In the genomic region with DNA sequence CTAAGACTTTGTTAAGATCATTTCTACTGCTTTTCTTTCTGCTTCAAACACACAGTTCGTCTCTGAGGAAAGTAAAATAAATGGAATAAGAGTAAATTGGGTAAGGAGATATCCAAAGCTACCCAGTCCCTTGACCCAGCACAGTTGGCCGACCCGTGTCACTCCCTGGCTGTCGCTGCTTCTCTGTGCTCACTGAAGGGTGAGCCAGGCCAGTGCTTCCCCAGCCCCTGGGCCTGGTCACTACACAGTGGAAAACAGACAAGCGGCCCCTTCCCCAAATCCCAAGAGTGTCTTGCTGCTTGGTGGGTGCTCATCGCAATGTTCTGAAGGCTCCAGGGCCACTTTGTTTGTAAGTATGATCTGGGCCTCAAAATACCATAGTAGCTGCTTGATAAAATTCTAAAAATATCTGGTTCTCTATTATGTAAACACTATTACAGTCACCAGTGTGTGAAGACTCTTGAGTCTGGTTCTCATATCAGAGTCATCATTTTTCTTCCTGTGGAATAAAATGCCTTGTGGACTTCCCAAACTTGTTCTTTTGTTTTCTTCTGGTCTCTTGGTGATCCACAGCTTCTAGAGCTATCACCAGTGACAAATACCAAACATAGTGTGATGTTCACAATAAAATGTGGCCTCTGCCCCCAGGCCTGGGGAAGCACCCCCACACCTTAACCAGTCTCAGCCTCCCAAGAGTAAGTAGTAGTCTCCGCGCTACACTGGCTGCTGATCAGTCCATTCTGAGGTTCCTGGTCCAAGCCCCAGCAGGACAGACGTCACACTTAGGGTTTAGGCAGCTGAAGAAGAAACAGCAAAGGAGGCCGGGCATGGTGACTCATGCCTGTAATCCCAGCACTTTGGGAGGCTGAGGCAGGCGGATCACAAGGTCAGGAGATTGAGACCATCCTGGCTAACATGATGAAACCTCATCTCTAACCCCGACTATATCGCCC, we compare ENCODE assay signal across 12 cellular contexts.
DNase-seq lines count a peak whose midpoint lies in the region; ATAC-seq and TF ChIP-seq lines count a peak whose summit lies in the region.
"Had no signal": no experiment of that assay in that cellular context is flagged by ENCODE, and none has a peak within 500 bp of the region (broad histone marks: within the 10 kb centered on the region; RNA-seq: fewer than 3 reads in every experiment).

No MANE protein-coding gene starts in this region.

- H3K4me1 ChIP-seq in psoas muscle (peaks cover 24% of the 10 kb centered on the region), BE2C (no peaks in the 10 kb centered on the region)

- H3K27me3 Mint-ChIP-seq in activated CD4-positive, alpha-beta memory T cell treated with anti-CD3 and anti-CD28 coated beads for 36 hours, result no peaks in the 10 kb centered on the region
- H3K27me3 Mint-ChIP-seq: activated B cell treated with CpG ODN at 0.5 μM for 24 hours; dendritic cell treated with granulocyte-macrophage colony-stimulating factor and Interleukin-4, amounts not matched to agents 40 ng/mL and 50 ng/mL, for 4 days; type B pancreatic cell had no signal

- H3K4me3 ChIP-seq in psoas muscle (no peak overlapping the region), BE2C (ENCODE audit: low read depth, low read length) (no peak overlapping the region)

- H3K36me3 ChIP-seq in psoas muscle (ENCODE audit: insufficient read depth in 1 of 2, low read depth in 1 of 2) (peaks cover 0 to 22% of the 10 kb centered on the region in 2 donors), BE2C (no peaks in the 10 kb centered on the region)

- H3K27me3 ChIP-seq in psoas muscle (ENCODE audit: insufficient read depth in 3 of 3, low read length in 2 of 3) (no peaks in the 10 kb centered on the region), BE2C (no peaks in the 10 kb centered on the region)

- H3K27ac Mint-ChIP-seq in activated CD4-positive, alpha-beta memory T cell treated with anti-CD3 and anti-CD28 coated beads for 36 hours, result peak overlapping the region; percentile 100
- H3K27ac Mint-ChIP-seq: activated B cell treated with CpG ODN at 0.5 μM for 24 hours, type B pancreatic cell had no signal

- peaks cover 47% of the 10 kb centered on the region for H3K4me1 Mint-ChIP-seq in activated CD4-positive, alpha-beta memory T cell treated with anti-CD3 and anti-CD28 coated beads for 36 hours (ENCODE audit: low read depth)

- no peaks in the 10 kb centered on the region for H3K9me3 ChIP-seq in psoas muscle
- no peaks in the 10 kb centered on the region for H3K9me3 ChIP-seq in BE2C

- 69 to 87% (median 70%) methylated on average over 13 of the region's 13 CpGs for WGBS in psoas muscle, 3 donors

- intact Hi-C loops in activated CD4-positive, alpha-beta memory T cell treated with anti-CD3 and anti-CD28 coated beads for 36 hours (cut with micrococcal nuclease), result loop anchor here (1.0 to 10.0 kb wide), 5 partner anchors 8 to 337 kb away; no protein-coding TSS in a partner anchor
- intact Hi-C loops in psoas muscle (cut with DNase I), result no loop called here

- no peak for TF ChIP-seq CTCF in psoas muscle (IDR thresholded peaks at IDR 0.05)
- no peak for TF ChIP-seq CTCF in BE2C (IDR thresholded peaks at IDR 0.05; ENCODE audit: low read depth, low read length)

- no peaks in the 10 kb centered on the region for H3K9me3 Mint-ChIP-seq in activated CD4-positive, alpha-beta memory T cell treated with anti-CD3 and anti-CD28 coated beads for 36 hours
- H3K9me3 Mint-ChIP-seq: activated B cell treated with CpG ODN at 0.5 μM for 24 hours; dendritic cell treated with granulocyte-macrophage colony-stimulating factor and Interleukin-4, amounts not matched to agents 40 ng/mL and 50 ng/mL, for 4 days; type B pancreatic cell had no signal

- CTCF ChIA-PET in activated CD4-positive, alpha-beta memory T cell treated with anti-CD3 and anti-CD28 coated beads for 36 hours (lab: Charles Lee), result interaction anchor here (1.2 to 3.4 kb wide), 4 partner anchors 7 to 104 kb away, joined by 3 to 13 read pairs (median 4); no protein-coding TSS in a partner anchor

- DNase-seq in EH (ENCODE audit: low read depth) (peak; percentile 76), fibroblast of peridontal ligament (ENCODE audit: extremely low read depth) (peak; percentile 26), psoas muscle (no peak), DMS153 (lab: John Stamatoyannopoulos, UW) (no peak), CD1c-positive myeloid dendritic cell (ENCODE audit: extremely low spot score) (no peak), islet precursor cell (no peak), BE2C (no peak)
- no peak for DNase-seq in activated CD4-positive, alpha-beta memory T cell treated with anti-CD3 and anti-CD28 coated beads for 36 hours
- DNase-seq: activated B cell treated with CpG ODN at 0.5 μM for 24 hours, DND-41 had no signal

- peak overlapping the region; percentile 85 for H3K4me3 Mint-ChIP-seq in activated CD4-positive, alpha-beta memory T cell treated with anti-CD3 and anti-CD28 coated beads for 36 hours
- H3K4me3 Mint-ChIP-seq: activated B cell treated with CpG ODN at 0.5 μM for 24 hours, type B pancreatic cell had no signal

- POLR2A ChIA-PET in activated CD4-positive, alpha-beta memory T cell treated with anti-CD3 and anti-CD28 coated beads for 36 hours (lab: Charles Lee), result interaction anchor here (0.5 to 3.5 kb wide), 7 partner anchors 7 to 105 kb away, joined by 3 to 26 read pairs (median 8); partner anchors contain the start of gene DHRS3

- peak in 3 of 4 donors; percentile 39 to 50 (median 45) for ATAC-seq in psoas muscle

- peak overlapping the region; percentile 72 for H3K27ac ChIP-seq in psoas muscle

- peaks cover 6% of the 10 kb centered on the region for H3K36me3 Mint-ChIP-seq in activated CD4-positive, alpha-beta memory T cell treated with anti-CD3 and anti-CD28 coated beads for 36 hours

Comparison
In these comparisons a context has a peak if more than half of its experiments do, and no peak if none do; other contexts are left out.
1. DNase-seq: peak in EH (single experiment) and fibroblast of peridontal ligament (single experiment); none in activated CD4-positive, alpha-beta memory T cell treated with anti-CD3 and anti-CD28 coated beads for 36 hours (single experiment), psoas muscle (0 of 2), DMS153 (single experiment), CD1c-positive myeloid dendritic cell (single experiment), islet precursor cell (single experiment) and BE2C (single experiment).